9 cellular contexts compared by ENCODE assay signal in genomic region chr7:47327306-47327697, GRCh38.
DNase-seq lines count a peak whose midpoint lies in the region; ATAC-seq and TF ChIP-seq lines count a peak whose summit lies in the region.
"Had no signal": no experiment of that assay in that cellular context is flagged by ENCODE, and none has a peak within 500 bp of the region (broad histone marks: within the 10 kb centered on the region; RNA-seq: fewer than 3 reads in every experiment).

No MANE protein-coding gene starts in this region.

- in situ Hi-C loops in brain microvascular endothelial cell (cut with HindIII; ENCODE audit: low pct_ligation_motif_present, low sequenced_read_pairs), result no loop called here

- DNase-seq in brain microvascular endothelial cell (peak; percentile 27), sigmoid colon (no peak), DMS53 (lab: John Stamatoyannopoulos, UW) (no peak), NCI-H748 treated with DMSO at 0.1 percent for 48 hours (lab: John Stamatoyannopoulos, UW) (no peak), GM10266 (ENCODE audit: extremely low spot score) (no peak)
- DNase-seq: CD8-positive, alpha-beta memory T cell had no signal

- TF ChIP-seq CTCF in brain microvascular endothelial cell (IDR thresholded peaks at IDR 0.05; ENCODE audit: low read depth, low read length, missing control alignments), result no peak
- TF ChIP-seq CTCF in sigmoid colon (IDR thresholded peaks at IDR 0.05), result no peak
- no peak for TF ChIP-seq CTCF in GM10266 (IDR thresholded peaks at IDR 0.05; ENCODE audit: control insufficient read depth, insufficient read depth, low read depth, missing control alignments)

- H3K36me3 ChIP-seq in ES-I3 (ENCODE audit: insufficient read depth, low read length) (no peaks in the 10 kb centered on the region), brain microvascular endothelial cell (replicated peaks) (no peaks in the 10 kb centered on the region), iPS-20b (ENCODE audit: insufficient read depth, low read depth, low read length) (no peaks in the 10 kb centered on the region), sigmoid colon (no peaks in the 10 kb centered on the region)

- no peaks in the 10 kb centered on the region for H3K9me3 ChIP-seq in ES-I3 (ENCODE audit: control insufficient read depth, insufficient read depth, low read length)
- H3K9me3 ChIP-seq in iPS-20b (ENCODE audit: insufficient read depth, low read depth, low read length), result no peaks in the 10 kb centered on the region
- no peaks in the 10 kb centered on the region for H3K9me3 ChIP-seq in sigmoid colon

- intact Hi-C loops in sigmoid colon (cut with DNase I), result loop anchor here (5.0 kb wide), 1 partner anchor 80 kb away; no protein-coding TSS in a partner anchor

- ATAC-seq in HG02759 (IDR thresholded peaks at IDR 0.05; ENCODE audit: unreplicated experiment), result no peak

- H3K4me1 ChIP-seq in ES-I3 (ENCODE audit: insufficient read depth, low read length) (peaks cover 31% of the 10 kb centered on the region), iPS-20b (ENCODE audit: insufficient read depth, low read length) (peaks cover 29% of the 10 kb centered on the region), sigmoid colon (peaks cover 0 to 67% (median 58%) of the 10 kb centered on the region in 4 donors)

- H3K27ac ChIP-seq in brain microvascular endothelial cell (peak overlapping the region; percentile 66), iPS-20b (ENCODE audit: low read length) (peak overlapping the region; percentile 9), sigmoid colon (peak overlapping the region; percentile 71 to 86 (median 78))

- TF ChIP-seq EP300 in sigmoid colon (IDR thresholded peaks at IDR 0.05), result no peak

- H3K27me3 ChIP-seq in brain microvascular endothelial cell (replicated peaks) (no peaks in the 10 kb centered on the region), iPS-20b (ENCODE audit: insufficient read depth, low read length) (no peaks in the 10 kb centered on the region), sigmoid colon (no peaks in the 10 kb centered on the region)

- H3K4me3 ChIP-seq in brain microvascular endothelial cell (ENCODE audit: low read depth, low read length) (peak overlapping the region; percentile 56), iPS-20b (ENCODE audit: low read length) (peak overlapping the region; percentile 55; the same call in 1 of the 2 replicates), sigmoid colon (peak overlapping the region; percentile 11 to 45 (median 36))

- no peak for TF ChIP-seq POLR2A in sigmoid colon (IDR thresholded peaks at IDR 0.05)

- 84 to 89% methylated on average over 7 of the region's 7 CpGs for WGBS in sigmoid colon, 2 donors

- H3K9ac ChIP-seq in ES-I3 (ENCODE audit: low read depth, low read length) (peak overlapping the region; percentile 46; the same call in 1 of the 2 replicates), iPS-20b (ENCODE audit: low read depth, low read length) (peak overlapping the region; percentile 69; the same call in 1 of the 2 replicates)

Comparison
In these comparisons a context has a peak if more than half of its experiments do, and no peak if none do; other contexts are left out.
1. H3K27ac ChIP-seq: peak in every context shown above with its lines; median percentile 78 in sigmoid colon; 66 in brain microvascular endothelial cell; 9 in iPS-20b.